ENCODE assay signal across 8 cellular contexts in genomic region chr6:47483853-47484546, GRCh38. TPM values are rescaled to one million over a fixed set of nuclear protein-coding genes. Genes with fewer than 3 reads are reported as not detected.
A peak's percentile ranks its signal among the peaks of the same experiment; 100 is the strongest.
DNase-seq lines count a peak whose midpoint lies in the region; ATAC-seq, FAIRE-seq and TF ChIP-seq lines count a peak whose summit lies in the region.

No MANE protein-coding gene starts in this region.

- in situ Hi-C loops in Caki2 (cut with HindIII; ENCODE audit: low pct_unique_long_range_greater_than_20kb, low sequenced_read_pairs) = no loop called here

- H3K4me3 ChIP-seq in fibroblast of villous mesenchyme (ENCODE audit: low read depth, low read length) = no peak overlapping the region

- DNase-seq in Caki2 (ENCODE audit: low read depth) = peak; percentile 88
- no peak for DNase-seq in H54 (ENCODE audit: insufficient read length, low spot score)
- DNase-seq in NCI-H226 = peak; percentile 48
- DNase-seq in fibroblast of villous mesenchyme (ENCODE audit: low read depth) = peak; percentile 12
- no peak for DNase-seq in T-helper 1 cell
- DNase-seq in GF-D8 (lab: John Stamatoyannopoulos, UW) = no peak
- no peak for DNase-seq in NCI-H146 treated with DMSO at 0.1 percent for 48 hours (lab: John Stamatoyannopoulos, UW; ENCODE audit: unreplicated experiment)

- TF ChIP-seq CTCF in fibroblast of villous mesenchyme (IDR thresholded peaks at IDR 0.05; ENCODE audit: insufficient read depth, low read depth, low read length) = no peak

- peak; percentile 98 for FAIRE-seq in H54 (lab: Jason Lieb, UNC)

- no peak for TF ChIP-seq POLR2A in H54 (IDR thresholded peaks at IDR 0.05; ENCODE audit: low read depth, low read length)

- no peak for ATAC-seq in HG03045 (IDR thresholded peaks at IDR 0.05; ENCODE audit: unreplicated experiment)

RNA-seq across cellular contexts. Expression of gene CD2AP, which starts 6.4 kb away (rescaled TPM):
- total RNA-seq in Caki2 (2014; rRNA removed; shearing (Covaris generic); ENCODE audit: low replicate concordance) = 46.0 and 53.2 TPM in 2 replicates
- 30.0 and 41.0 TPM in 2 replicates for total RNA-seq in fibroblast of villous mesenchyme

Comparison
In these comparisons a context has a peak if more than half of its experiments do, and no peak if none do; other contexts are left out.
1. DNase-seq: peak in Caki2 (single experiment), NCI-H226 (single experiment) and fibroblast of villous mesenchyme (single experiment); none in H54 (single experiment), T-helper 1 cell (0 of 5), GF-D8 (single experiment) and NCI-H146 treated with DMSO at 0.1 percent for 48 hours (single experiment).